In the genomic region with DNA sequence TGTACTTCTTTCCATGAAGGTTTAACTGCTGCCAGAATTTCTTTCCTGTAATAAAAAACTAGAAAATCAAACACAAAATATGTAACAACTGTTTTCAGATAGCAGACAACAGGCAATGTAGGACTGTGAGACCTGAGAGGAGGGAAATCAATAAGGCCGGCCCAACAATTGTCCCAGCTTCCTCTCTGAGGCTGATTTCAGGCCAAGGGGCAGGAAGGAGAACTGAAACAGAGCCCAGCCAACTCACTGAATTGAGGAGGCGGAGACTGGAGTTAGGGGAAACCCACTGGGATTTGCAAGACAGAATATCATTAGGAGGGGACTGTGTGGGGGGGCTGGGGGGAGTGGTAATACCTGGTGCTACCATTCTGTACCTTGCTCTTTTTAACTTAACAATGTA, we compare ENCODE assay signal across 27 cellular contexts. TPM values are rescaled to one million over a fixed set of nuclear protein-coding genes. Genes with fewer than 3 reads are reported as not detected.
A peak's percentile ranks its signal among the peaks of the same experiment; 100 is the strongest.
DNase-seq lines count a peak whose midpoint lies in the region; ATAC-seq, FAIRE-seq and TF ChIP-seq lines count a peak whose summit lies in the region.
"Had no signal": no experiment of that assay in that cellular context is flagged by ENCODE, and none has a peak within 500 bp of the region (broad histone marks: within the 10 kb centered on the region; RNA-seq: fewer than 3 reads in every experiment).

No MANE protein-coding gene starts in this region.

- H3K4me1 ChIP-seq in right lobe of liver, result no peaks in the 10 kb centered on the region
- no peaks in the 10 kb centered on the region for H3K4me1 ChIP-seq in HepG2 (ENCODE audit: insufficient read depth, low read length)
- H3K4me1 ChIP-seq: BE2C, right atrium auricular region, uterus had no signal

- no peak overlapping the region for H2AFZ ChIP-seq in HepG2 (ENCODE audit: low read length)
- H2AFZ ChIP-seq: GM23248 had no signal

- ATAC-seq in right lobe of liver, result peak; percentile 35 to 73 (median 51)
- no peak for ATAC-seq in HepG2
- ATAC-seq: activated naive CD8-positive, alpha-beta T cell treated with anti-CD3 and anti-CD28 coated beads, Interleukin-2, amount 50 U/mL, for 24 hours; heart right ventricle had no signal

- TF ChIP-seq CTCF in right lobe of liver (IDR thresholded peaks at IDR 0.05) (no peak), HepG2 (CRISPR knock-in tag; IDR thresholded peaks at IDR 0.05) (no peak), endothelial cell (IDR thresholded peaks at IDR 0.05; ENCODE audit: unreplicated experiment) (no peak), mesothelial cell of epicardium (IDR thresholded peaks at IDR 0.05; ENCODE audit: unreplicated experiment) (no peak)

- POLR2A ChIA-PET in HepG2 (lab: Yijun Ruan, JAX), result no interaction called here

- H3K27ac Mint-ChIP-seq in endothelial cell (ENCODE audit: unreplicated experiment) (no peak overlapping the region), mesothelial cell of epicardium (no peak overlapping the region)
- H3K27ac Mint-ChIP-seq: activated naive CD8-positive, alpha-beta T cell treated with anti-CD3 and anti-CD28 coated beads, Interleukin-2, amount 50 U/mL, for 24 hours; brain; naive B cell had no signal

- H3K4me1 Mint-ChIP-seq in endothelial cell (ENCODE audit: unreplicated experiment), result peaks cover 5% of the 10 kb centered on the region
- H3K4me1 Mint-ChIP-seq in mesothelial cell of epicardium, result no peaks in the 10 kb centered on the region
- H3K4me1 Mint-ChIP-seq: activated naive CD8-positive, alpha-beta T cell treated with anti-CD3 and anti-CD28 coated beads, Interleukin-2, amount 50 U/mL, for 24 hours had no signal

- CTCF ChIA-PET in HepG2 (lab: Yijun Ruan, JAX; ENCODE audit: low intra/inter-chr PET ratio, low total read pairs), result no interaction called here

- in situ Hi-C loops in HepG2 (cut with HindIII; ENCODE audit: extremely low pct_ligation_motif_present, low pct_unique_long_range_greater_than_20kb), result no loop called here

- H3K27ac ChIP-seq in right lobe of liver (no peak overlapping the region), HepG2 (ENCODE audit: extremely low read length, insufficient read depth, low read length) (no peak overlapping the region)
- H3K27ac ChIP-seq: GM23248, heart right ventricle, right atrium auricular region, uterus had no signal

- no TSS peak for BruUV-seq in HepG2 (replicated peaks; lab: Mats Ljungman, UMichigan)

- H3K4me2 ChIP-seq in HepG2 (ENCODE audit: low read depth, low read length), result no peak overlapping the region

- TF ChIP-seq POLR2A in right lobe of liver (IDR thresholded peaks at IDR 0.05) (no peak), HepG2 (IDR thresholded peaks at IDR 0.05; ENCODE audit: insufficient read depth in 1 of 2, low read depth in 2 of 2, low read length in 2 of 2) (no peak)

- no peak overlapping the region for H3K9ac ChIP-seq in HepG2 (ENCODE audit: insufficient read depth, low read depth, low read length)
- H3K9ac ChIP-seq: GM23248 had no signal

- DNase-seq in right lobe of liver (no peak), HepG2 (ENCODE audit: low spot score) (no peak), HuH-7 (ENCODE audit: low spot score) (peak; percentile 6), endothelial cell (ENCODE audit: low spot score) (peak; percentile 22), NCI-H2029 treated with DMSO at 0.1 percent for 48 hours (lab: John Stamatoyannopoulos, UW) (no peak), cerebellar nuclear complex (lab: John Stamatoyannopoulos, UW) (no peak), mesothelial cell of epicardium (ENCODE audit: low spot score in 2 of 2, unreplicated experiment in 2 of 2) (no peak)
- DNase-seq in stimulated activated naive CD4-positive, alpha-beta T cell (lab: John Stamatoyannopoulos, UW), result no peak
- DNase-seq: activated CD4-positive, alpha-beta T cell treated with anti-CD3 and anti-CD28 coated beads, Interleukin-2, amount 50 U/mL, for 1 hour; activated CD8-positive, alpha-beta memory T cell treated with anti-CD3 and anti-CD28 coated beads, Interleukin-2, amount 50 U/mL, for 4 hours; activated naive CD8-positive, alpha-beta T cell treated with anti-CD3 and anti-CD28 coated beads, Interleukin-2, amount 50 U/mL, for 24 hours; BE2C; COR-L47; DND-41; GM23248; heart right ventricle; naive B cell; NCI-H1436; NCI-H2171 treated with DMSO at 0.1 percent for 48 hours; NCI-H526; uterus had no signal

- H3K27me3 Mint-ChIP-seq in endothelial cell (ENCODE audit: unreplicated experiment) (peaks cover 4% of the 10 kb centered on the region), mesothelial cell of epicardium (ENCODE audit: low read depth) (no peaks in the 10 kb centered on the region)
- H3K27me3 Mint-ChIP-seq: activated naive CD8-positive, alpha-beta T cell treated with anti-CD3 and anti-CD28 coated beads, Interleukin-2, amount 50 U/mL, for 24 hours; brain had no signal

- no peaks in the 10 kb centered on the region for H3K9me3 Mint-ChIP-seq in endothelial cell (ENCODE audit: unreplicated experiment)
- peaks cover 3% of the 10 kb centered on the region for H3K9me3 Mint-ChIP-seq in mesothelial cell of epicardium
- H3K9me3 Mint-ChIP-seq: brain had no signal

- no peak overlapping the region for H3K4me3 Mint-ChIP-seq in endothelial cell (ENCODE audit: unreplicated experiment)
- no peak overlapping the region for H3K4me3 Mint-ChIP-seq in mesothelial cell of epicardium
- H3K4me3 Mint-ChIP-seq: activated naive CD8-positive, alpha-beta T cell treated with anti-CD3 and anti-CD28 coated beads, Interleukin-2, amount 50 U/mL, for 24 hours; brain; naive B cell had no signal

- H3K27me3 ChIP-seq in right lobe of liver (no peaks in the 10 kb centered on the region), HepG2 (ENCODE audit: control insufficient read depth in 1 of 2, insufficient read depth in 2 of 2, low read length in 2 of 2) (no peaks in the 10 kb centered on the region)
- H3K27me3 ChIP-seq: BE2C, heart right ventricle, right atrium auricular region, uterus had no signal

- H3K79me2 ChIP-seq in HepG2 (ENCODE audit: insufficient read depth, low read length), result no peaks in the 10 kb centered on the region

- H3K36me3 ChIP-seq in right lobe of liver (no peaks in the 10 kb centered on the region), HepG2 (replicated peaks in 1 of 2; ENCODE audit: control insufficient read depth in 1 of 2, insufficient read depth in 2 of 2, low read length in 2 of 2) (no peaks in the 10 kb centered on the region)
- H3K36me3 ChIP-seq: BE2C, heart right ventricle, right atrium auricular region, uterus had no signal

- H3K4me3 ChIP-seq in right lobe of liver, result no peak overlapping the region
- H3K4me3 ChIP-seq in HepG2 (replicated peaks in 1 of 3; ENCODE audit: insufficient read depth in 1 of 3, low read depth in 2 of 3, low read length in 3 of 3), result no peak overlapping the region
- H3K4me3 ChIP-seq: GM23248, heart right ventricle, right atrium auricular region, uterus had no signal

- intact Hi-C loops in right lobe of liver (cut with DNase I), result no loop called here
- intact Hi-C loops in HepG2 (cut with micrococcal nuclease; ENCODE audit: unreplicated experiment), result no loop called here

- no peak for TF ChIP-seq RAD21 in HepG2 (CRISPR knock-in tag; IDR thresholded peaks at IDR 0.05)

- FAIRE-seq in HepG2 (lab: Jason Lieb, UNC), result no peak
- FAIRE-seq: A204.1, colon, endometrium had no signal

- H3K9me3 ChIP-seq in right lobe of liver (no peaks in the 10 kb centered on the region), HepG2 (ENCODE audit: low read length) (no peaks in the 10 kb centered on the region)
- H3K9me3 ChIP-seq: BE2C, right atrium auricular region, uterus had no signal

- H3K36me3 Mint-ChIP-seq in endothelial cell (ENCODE audit: low read depth, unreplicated experiment), result no peaks in the 10 kb centered on the region
- no peaks in the 10 kb centered on the region for H3K36me3 Mint-ChIP-seq in mesothelial cell of epicardium
- H3K36me3 Mint-ChIP-seq: brain, naive B cell had no signal

- 19% methylated on average over 2 of the region's 2 CpGs for WGBS in right lobe of liver (ENCODE audit: insufficient coverage, low coverage, low lambda C conversion rate, missing lambda C conversion rate)
- WGBS in HepG2 (ENCODE audit: low lambda C conversion rate), result 20% methylated on average over 2 of the region's 2 CpGs

- TF ChIP-seq EP300 in HepG2 (IDR thresholded peaks at IDR 0.05; ENCODE audit: low read depth in 2 of 2, low read length in 2 of 2), result no peak
- TF ChIP-seq EP300 in HepG2 (CRISPR knock-in tag; IDR thresholded peaks at IDR 0.05; ENCODE audit: borderline replicate concordance), result no peak

- H4K20me1 ChIP-seq in HepG2 (ENCODE audit: insufficient read depth, low read length), result no peaks in the 10 kb centered on the region

TF ChIP-seq in HepG2, 621 proteins besides CTCF, POLR2A, EP300 and RAD21 (continues in another document):
- TF ChIP-seq NR3C1 (CRISPR knock-in tag; IDR thresholded peaks at IDR 0.05) (no peak), GTF3A (CRISPR knock-in tag; conservative IDR thresholded peaks at IDR 0.05) (no peak), ZNF468 (CRISPR knock-in tag; IDR thresholded peaks at IDR 0.05) (no peak)

RNA-seq across cellular contexts. Expression of a gene that starts 42.2 kb away (rescaled TPM):
- total RNA-seq in right lobe of liver (10 to 100 TPM in 3 of 6 experiments, 1 to 10 TPM in 3; 3.5 to 15.2 (median 11.3) TPM), HepG2 (2016; rRNA removed; fragmentation: Illumina TruSeq; extraction: Trizol) (0.28 and 0.44 TPM in 2 replicates), endothelial cell (ENCODE audit: unreplicated experiment) (6.3 TPM), mesothelial cell of epicardium (98.6 to 101 TPM (median 98.6 TPM) in 3 replicates)
- 0.30 TPM in 1 of 2 replicates, not detected in the other for total RNA-seq in HepG2 (2016; cell fraction: cytosol; rRNA removed; fragmentation: Illumina TruSeq; extraction: Trizol; ENCODE audit: low read depth)
- 0.13 and 0.71 TPM in 2 replicates for total RNA-seq in HepG2 (2016; cell fraction: insoluble cytoplasmic fraction; rRNA removed; fragmentation: Illumina TruSeq; extraction: Trizol)
- 0.19 and 0.28 TPM in 2 replicates for total RNA-seq in HepG2 (2016; cell fraction: membrane; rRNA removed; fragmentation: Illumina TruSeq; extraction: Trizol)
- total RNA-seq in HepG2 (2016; cell fraction: nucleus; rRNA removed; fragmentation: Illumina TruSeq; extraction: Trizol), result 1.0 and 1.3 TPM in 2 replicates
- 5.3 and 8.8 TPM in 2 replicates for polyA plus RNA-seq in HepG2 (2011; rRNA removed)
- polyA plus RNA-seq in HepG2 (2011; cell fraction: cytosol; rRNA removed), result 2.3 and 7.0 TPM in 2 replicates
- polyA plus RNA-seq in HepG2 (2011; cell fraction: nucleus; rRNA removed), result 2.4 and 4.4 TPM in 2 replicates
- 4.0 and 8.2 TPM in 2 replicates for polyA plus RNA-seq in HepG2 (2012)
- not detected in 2 replicates for polyA plus RNA-seq in HepG2 (2016; cell fraction: cytosol; fragmentation: Illumina TruSeq; extraction: Trizol; ENCODE audit: low read depth)
- 0.17 and 0.23 TPM in 2 replicates for polyA plus RNA-seq in HepG2 (2016; cell fraction: insoluble cytoplasmic fraction; fragmentation: Illumina TruSeq; extraction: Trizol; ENCODE audit: low read depth)
- 0.03 TPM in 1 of 2 replicates, not detected in the other for polyA plus RNA-seq in HepG2 (2016; cell fraction: membrane; fragmentation: Illumina TruSeq; extraction: Trizol; ENCODE audit: low read depth)
- 0.52 and 0.96 TPM in 2 replicates for polyA plus RNA-seq in HepG2 (2016; cell fraction: nucleus; fragmentation: Illumina TruSeq; extraction: Trizol; ENCODE audit: insufficient read depth, low read depth)
- 0.91 and 3.6 TPM in 2 replicates for polyA minus RNA-seq in HepG2 (2011; rRNA and poly(A)+ RNA removed; ENCODE audit: low replicate concordance)
- polyA minus RNA-seq in HepG2 (2011; cell fraction: cytosol; rRNA and poly(A)+ RNA removed), result 5.2 and 9.4 TPM in 2 replicates
- polyA minus RNA-seq in HepG2 (2011; cell fraction: nucleus; rRNA and poly(A)+ RNA removed), result 9.3 and 16.4 TPM in 2 replicates
- total RNA-seq: T-helper 1 cell treated with Interleukin-12 subunit alpha and Interleukin-12 subunit beta and Interleukin-4 antibody, amounts not matched to agents 30 ng/mL and 1 ng/mL, for 36 hours had no signal

Comparison
In these comparisons a context has a peak if more than half of its experiments do, and no peak if none do; other contexts are left out.
1. DNase-seq: peak in HuH-7 (single experiment) and endothelial cell (single experiment); none in right lobe of liver (0 of 3), HepG2 (single experiment), NCI-H2029 treated with DMSO at 0.1 percent for 48 hours (single experiment), cerebellar nuclear complex (0 of 2), mesothelial cell of epicardium (0 of 2) and stimulated activated naive CD4-positive, alpha-beta T cell (0 of 6).